In the genomic region with DNA sequence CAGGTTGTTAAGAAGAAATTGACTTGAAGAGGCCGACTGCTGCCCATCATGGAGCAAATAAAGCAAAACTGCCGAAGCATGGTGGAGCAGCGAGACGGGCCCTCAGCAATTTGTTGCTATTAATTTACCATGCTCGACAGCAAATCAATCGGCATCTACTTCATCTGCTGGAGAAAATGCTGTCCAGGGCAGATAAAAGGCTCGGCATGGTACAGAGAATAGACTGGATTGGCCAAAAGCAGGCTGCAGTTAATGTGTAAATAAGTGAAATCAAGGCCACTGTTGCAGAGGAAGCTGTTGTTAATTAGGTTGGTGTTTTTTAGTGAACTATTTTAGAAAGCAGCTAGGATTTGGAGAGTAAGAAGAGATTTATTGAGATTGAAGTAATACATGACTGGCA, we compare ENCODE assay signal across 1 cellular context.
TF ChIP-seq lines count a peak whose summit lies in the region.

No MANE protein-coding gene starts in this region.

TF ChIP-seq in HEK293, 187 proteins besides CTCF, POLR2A, EP300 and RAD21:
- TF ChIP-seq ZNF280C (tag by site-specific recombination; IDR thresholded peaks at IDR 0.05) (no peak), ZNF843 (tag by site-specific recombination; IDR thresholded peaks at IDR 0.05) (no peak), TRIM28 (IDR thresholded peaks at IDR 0.05; ENCODE audit: borderline replicate concordance, low read length) (0 out of 2 replicates have a peak, but pooled peaks have one; percentile 39)
- TF ChIP-seq, protein P1, sequence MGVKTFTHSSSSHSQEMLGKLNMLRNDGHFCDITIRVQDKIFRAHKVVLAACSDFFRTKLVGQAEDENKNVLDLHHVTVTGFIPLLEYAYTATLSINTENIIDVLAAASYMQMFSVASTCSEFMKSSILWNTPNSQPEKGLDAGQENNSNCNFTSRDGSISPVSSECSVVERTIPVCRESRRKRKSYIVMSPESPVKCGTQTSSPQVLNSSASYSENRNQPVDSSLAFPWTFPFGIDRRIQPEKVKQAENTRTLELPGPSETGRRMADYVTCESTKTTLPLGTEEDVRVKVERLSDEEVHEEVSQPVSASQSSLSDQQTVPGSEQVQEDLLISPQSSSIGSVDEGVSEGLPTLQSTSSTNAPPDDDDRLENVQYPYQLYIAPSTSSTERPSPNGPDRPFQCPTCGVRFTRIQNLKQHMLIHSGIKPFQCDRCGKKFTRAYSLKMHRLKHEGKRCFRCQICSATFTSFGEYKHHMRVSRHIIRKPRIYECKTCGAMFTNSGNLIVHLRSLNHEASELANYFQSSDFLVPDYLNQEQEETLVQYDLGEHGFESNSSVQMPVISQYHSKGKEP (tag by site-specific recombination; IDR thresholded peaks at IDR 0.05), result no peak
